Comparison of ENCODE assay signal across 16 cellular contexts in genomic region chr5:67475489-67475888, GRCh38.
DNase-seq lines count a peak whose midpoint lies in the region; ATAC-seq and TF ChIP-seq lines count a peak whose summit lies in the region.
"Had no signal": no experiment of that assay in that cellular context is flagged by ENCODE, and none has a peak within 500 bp of the region (broad histone marks: within the 10 kb centered on the region; RNA-seq: fewer than 3 reads in every experiment).

No MANE protein-coding gene starts in this region.

- no peaks in the 10 kb centered on the region for H3F3A ChIP-seq in smooth muscle cell (ENCODE audit: low read depth)

- H3K9ac ChIP-seq in SK-N-MC (ENCODE audit: insufficient read length) (no peak overlapping the region), smooth muscle cell (ENCODE audit: low read depth) (no peak overlapping the region)

- peak overlapping the region; percentile 16 for H3K4me3 ChIP-seq in AG10803 (ENCODE audit: low read length)
- H3K4me3 ChIP-seq in SK-N-MC, result no peak overlapping the region
- H3K4me3 ChIP-seq in lower lobe of right lung, result no peak overlapping the region
- no peak overlapping the region for H3K4me3 ChIP-seq in smooth muscle cell
- H3K4me3 ChIP-seq: K562 had no signal

- DNase-seq in AG10803 (ENCODE audit: low read depth) (no peak), SK-N-MC (ENCODE audit: low read depth, low spot score) (no peak), lower lobe of right lung (no peak), smooth muscle cell (lab: John Stamatoyannopoulos, UW; ENCODE audit: unreplicated experiment) (no peak), HuH-7 (ENCODE audit: low spot score) (no peak)
- no peak for DNase-seq in stimulated activated naive CD4-positive, alpha-beta T cell treated with Interleukin-2 at 50 U/mL for 16 hours (lab: John Stamatoyannopoulos, UW)
- DNase-seq in activated CD4-positive, CD25-positive, alpha-beta regulatory T cell treated with anti-CD3 and anti-CD28 coated beads, Interleukin-2, amount 50 U/mL, for 72 hours, result no peak
- DNase-seq: 8988T; CD8-positive, alpha-beta T cell; NCI-H1436; NCI-H2029; NCI-H2171 treated with DMSO at 0.1 percent for 48 hours; NCI-H748 treated with DMSO at 0.1 percent for 48 hours had no signal

- no peak overlapping the region for H2AFZ ChIP-seq in smooth muscle cell (ENCODE audit: low read depth)

- no peaks in the 10 kb centered on the region for H3K4me1 ChIP-seq in lower lobe of right lung
- no peaks in the 10 kb centered on the region for H3K4me1 ChIP-seq in smooth muscle cell (ENCODE audit: low read depth)

- no peaks in the 10 kb centered on the region for H3K27me3 ChIP-seq in lower lobe of right lung (ENCODE audit: low read depth)
- no peaks in the 10 kb centered on the region for H3K27me3 ChIP-seq in smooth muscle cell (ENCODE audit: low read depth)

- H3K79me2 ChIP-seq in smooth muscle cell (ENCODE audit: low read depth), result no peaks in the 10 kb centered on the region

- H4K20me1 ChIP-seq in smooth muscle cell (ENCODE audit: low read depth), result no peaks in the 10 kb centered on the region

- peak overlapping the region; percentile 58 for H3K4me2 ChIP-seq in smooth muscle cell

- peak overlapping the region; percentile 95 for H3K27ac ChIP-seq in SK-N-MC
- peak overlapping the region; percentile 42 for H3K27ac ChIP-seq in lower lobe of right lung
- H3K27ac ChIP-seq in smooth muscle cell (ENCODE audit: low read depth), result peak overlapping the region; percentile 81

- intact Hi-C loops in lower lobe of right lung (cut with DNase I), result no loop called here

- H3K36me3 ChIP-seq in SK-N-MC (ENCODE audit: insufficient read depth, low read length), result no peaks in the 10 kb centered on the region
- no peaks in the 10 kb centered on the region for H3K36me3 ChIP-seq in lower lobe of right lung
- H3K36me3 ChIP-seq in smooth muscle cell (ENCODE audit: low read depth), result no peaks in the 10 kb centered on the region

- no peak for TF ChIP-seq CTCF in AG10803 (conservative IDR thresholded peaks at IDR 0.05; ENCODE audit: low read length)
- TF ChIP-seq CTCF in lower lobe of right lung (IDR thresholded peaks at IDR 0.05), result no peak
- no peak for TF ChIP-seq CTCF in smooth muscle cell (IDR thresholded peaks at IDR 0.05; ENCODE audit: borderline replicate concordance, insufficient read depth, poor library complexity, severe bottlenecking)

- no peaks in the 10 kb centered on the region; the same call in 1 of the 2 replicates for H3K9me3 ChIP-seq in SK-N-MC (ENCODE audit: low read depth, low read length)
- H3K9me3 ChIP-seq in lower lobe of right lung, result no peaks in the 10 kb centered on the region
- H3K9me3 ChIP-seq in smooth muscle cell (replicated peaks; ENCODE audit: low read depth), result no peaks in the 10 kb centered on the region

- WGBS in smooth muscle cell (ENCODE audit: low lambda C conversion rate), result 88% methylated on average over 6 of the region's 6 CpGs

- no peak for ATAC-seq in lower lobe of right lung
- no peak for ATAC-seq in HG02588 (IDR thresholded peaks at IDR 0.05; ENCODE audit: unreplicated experiment)
- ATAC-seq: CD8-positive, alpha-beta T cell; HCT116; K562 had no signal

Comparison
In these comparisons a context has a peak if more than half of its experiments do, and no peak if none do; other contexts are left out.
1. H3K27ac ChIP-seq: peak in every context shown above with its lines; median percentile 95 in SK-N-MC; 81 in smooth muscle cell; 42 in lower lobe of right lung.